In genomic region chr4:89259435-89260028, GRCh38 we compare ENCODE assay signal across 21 cellular contexts. TPM values are rescaled to one million over a fixed set of nuclear protein-coding genes. Genes with fewer than 3 reads are reported as not detected.
A peak's percentile ranks its signal among the peaks of the same experiment; 100 is the strongest.
DNase-seq lines count a peak whose midpoint lies in the region; ATAC-seq and TF ChIP-seq lines count a peak whose summit lies in the region.
"Had no signal": no experiment of that assay in that cellular context is flagged by ENCODE, and none has a peak within 500 bp of the region (broad histone marks: within the 10 kb centered on the region; RNA-seq: fewer than 3 reads in every experiment).

No MANE protein-coding gene starts in this region.

- H3K4me1 ChIP-seq in CD8-positive, alpha-beta T cell (ENCODE audit: insufficient read depth, low read length): peaks cover 16% of the 10 kb centered on the region
- H3K4me1 ChIP-seq: tibial artery had no signal

- H3K4me3 Mint-ChIP-seq in CD4-positive, alpha-beta T cell: no peak overlapping the region
- no peak overlapping the region for H3K4me3 Mint-ChIP-seq in CD8-positive, alpha-beta T cell
- no peak overlapping the region for H3K4me3 Mint-ChIP-seq in activated CD4-positive, alpha-beta memory T cell treated with anti-CD3 and anti-CD28 coated beads for 36 hours
- H3K4me3 Mint-ChIP-seq: stimulated activated naive CD8-positive, alpha-beta T cell treated with anti-CD3 and anti-CD28 coated beads, Interleukin-15, amount 100 ng/mL, for 72 hours had no signal

- no peaks in the 10 kb centered on the region for H3K27me3 Mint-ChIP-seq in CD4-positive, alpha-beta T cell
- H3K27me3 Mint-ChIP-seq in CD8-positive, alpha-beta T cell (ENCODE audit: low read depth): no peaks in the 10 kb centered on the region
- no peaks in the 10 kb centered on the region for H3K27me3 Mint-ChIP-seq in activated CD4-positive, alpha-beta memory T cell treated with anti-CD3 and anti-CD28 coated beads for 36 hours
- H3K27me3 Mint-ChIP-seq: stimulated activated naive CD8-positive, alpha-beta T cell treated with anti-CD3 and anti-CD28 coated beads, Interleukin-15, amount 100 ng/mL, for 72 hours had no signal

- no peaks in the 10 kb centered on the region for H3K36me3 ChIP-seq in CD8-positive, alpha-beta T cell (ENCODE audit: insufficient read depth, low read length)
- H3K36me3 ChIP-seq: tibial artery had no signal

- CTCF ChIA-PET in CD4-positive, alpha-beta T cell (lab: Charles Lee): interaction anchor here (1.6 to 2.5 kb wide), 3 partner anchors 11 to 100 kb away, joined by 4 to 6 read pairs (median 6); no protein-coding TSS in a partner anchor
- CTCF ChIA-PET in CD8-positive, alpha-beta T cell (lab: Charles Lee): interaction anchor here (1.0 to 1.6 kb wide), 6 partner anchors 12 to 41 kb away, joined by 3 to 4 read pairs (median 3); no protein-coding TSS in a partner anchor
- CTCF ChIA-PET in activated CD4-positive, alpha-beta memory T cell treated with anti-CD3 and anti-CD28 coated beads for 36 hours (lab: Charles Lee): interaction anchor here (0.5 to 2.4 kb wide), 8 partner anchors 13 to 530 kb away, joined by 3 to 15 read pairs (median 4); no protein-coding TSS in a partner anchor

- H3K4me3 ChIP-seq in CD8-positive, alpha-beta T cell (ENCODE audit: low read depth, low read length): no peak overlapping the region
- H3K4me3 ChIP-seq: K562, tibial artery had no signal

- peaks cover 97% of the 10 kb centered on the region for H3K4me1 Mint-ChIP-seq in CD4-positive, alpha-beta T cell (ENCODE audit: low read depth)
- peaks cover 88% of the 10 kb centered on the region for H3K4me1 Mint-ChIP-seq in CD8-positive, alpha-beta T cell (ENCODE audit: low read depth)
- H3K4me1 Mint-ChIP-seq in activated CD4-positive, alpha-beta memory T cell treated with anti-CD3 and anti-CD28 coated beads for 36 hours (ENCODE audit: low read depth): peaks cover 89% of the 10 kb centered on the region

- H3K9me3 ChIP-seq in CD4-positive, alpha-beta T cell (ENCODE audit: control insufficient read depth, low read length): no peaks in the 10 kb centered on the region
- no peaks in the 10 kb centered on the region for H3K9me3 ChIP-seq in CD8-positive, alpha-beta T cell (ENCODE audit: low read length)
- H3K9me3 ChIP-seq: tibial artery had no signal

- TF ChIP-seq CTCF in CD4-positive, alpha-beta T cell (IDR thresholded peaks at IDR 0.05): no peak
- TF ChIP-seq CTCF in CD8-positive, alpha-beta T cell (IDR thresholded peaks at IDR 0.05): no peak

- H3K27ac ChIP-seq in CD4-positive, alpha-beta T cell (ENCODE audit: low read depth, low read length): no peak overlapping the region
- H3K27ac ChIP-seq in CD8-positive, alpha-beta T cell (ENCODE audit: low read depth, low read length): no peak overlapping the region
- H3K27ac ChIP-seq: tibial artery had no signal

- no peak for ATAC-seq in CD4-positive, alpha-beta T cell (ENCODE audit: poor library complexity)
- ATAC-seq in CD8-positive, alpha-beta T cell: no peak
- ATAC-seq in left ventricle myocardium superior: peak; percentile 71
- ATAC-seq in left colon: no peak
- ATAC-seq: activated CD4-positive, CD25-positive, alpha-beta regulatory T cell treated with anti-CD3 and anti-CD28 coated beads, Interleukin-2, amount 50 U/mL, for 24 hours; K562; stimulated activated naive CD8-positive, alpha-beta T cell treated with anti-CD3 and anti-CD28 coated beads, Interleukin-15, amount 100 ng/mL, for 72 hours had no signal

- no peak for DNase-seq in CD4-positive, alpha-beta T cell
- no peak for DNase-seq in CD8-positive, alpha-beta T cell
- DNase-seq in activated CD4-positive, alpha-beta memory T cell treated with anti-CD3 and anti-CD28 coated beads for 36 hours: no peak
- DNase-seq in left ventricle myocardium superior (no peak), T-helper 9 cell (no peak), left colon (no peak)
- DNase-seq in central memory CD4-positive, alpha-beta T cell: no peak
- DNase-seq: activated effector memory CD4-positive, alpha-beta T cell treated with anti-CD3 and anti-CD28 coated beads, Interleukin-2, amount 50 U/mL, for 16 hours; anterior cingulate cortex; hippocampal formation; islet precursor cell; mammary epithelial cell; NCI-H146; NCI-H748 treated with DMSO at 0.1 percent for 48 hours; occipital lobe; stimulated activated CD4-positive, alpha-beta T cell treated with anti-CD3 and anti-CD28 coated beads, Interleukin-2, amount 100 ng/mL, for 48 hours; stimulated activated naive CD8-positive, alpha-beta T cell treated with anti-CD3 and anti-CD28 coated beads, Interleukin-15, amount 100 ng/mL, for 72 hours; T1000; tibial artery had no signal

- H3K27me3 ChIP-seq in CD4-positive, alpha-beta T cell (ENCODE audit: control insufficient read depth, insufficient read depth, low read length): no peaks in the 10 kb centered on the region
- H3K27me3 ChIP-seq in CD8-positive, alpha-beta T cell (ENCODE audit: insufficient read depth, low read length): no peaks in the 10 kb centered on the region
- H3K27me3 ChIP-seq: tibial artery had no signal

- H3K27ac Mint-ChIP-seq in CD4-positive, alpha-beta T cell: peak overlapping the region; percentile 58
- peak overlapping the region; percentile 42 for H3K27ac Mint-ChIP-seq in CD8-positive, alpha-beta T cell
- peak overlapping the region; percentile 28 for H3K27ac Mint-ChIP-seq in activated CD4-positive, alpha-beta memory T cell treated with anti-CD3 and anti-CD28 coated beads for 36 hours
- H3K27ac Mint-ChIP-seq: stimulated activated naive CD8-positive, alpha-beta T cell treated with anti-CD3 and anti-CD28 coated beads, Interleukin-15, amount 100 ng/mL, for 72 hours had no signal

- POLR2A ChIA-PET in CD4-positive, alpha-beta T cell (lab: Charles Lee): interaction anchor here (1.0 to 3.2 kb wide), 7 partner anchors 9 to 44 kb away, joined by 3 to 12 read pairs (median 4); no protein-coding TSS in a partner anchor
- POLR2A ChIA-PET in CD8-positive, alpha-beta T cell (lab: Charles Lee): interaction anchor here (0.6 to 1.0 kb wide), 3 partner anchors 9 to 47 kb away, joined by 3 read pairs; no protein-coding TSS in a partner anchor
- POLR2A ChIA-PET in activated CD4-positive, alpha-beta memory T cell treated with anti-CD3 and anti-CD28 coated beads for 36 hours (lab: Charles Lee): interaction anchor here (1.0 to 1.9 kb wide), 4 partner anchors 9 to 58 kb away, joined by 3 to 4 read pairs (median 3); no protein-coding TSS in a partner anchor

- intact Hi-C loops in CD4-positive, alpha-beta T cell (cut with DNase I, micrococcal nuclease): loop anchor here (5.0 kb wide), 4 partner anchors 33 to 93 kb away; partner anchors contain the start of gene GPRIN3 (in 1 of the 2)
- intact Hi-C loops in CD8-positive, alpha-beta T cell (cut with DNase I, micrococcal nuclease): loop anchor here in 1 of 2 experiments (2.0 kb wide), 1 partner anchor 19 kb away; no protein-coding TSS in a partner anchor
- intact Hi-C loops in activated CD4-positive, alpha-beta memory T cell treated with anti-CD3 and anti-CD28 coated beads for 36 hours (cut with micrococcal nuclease): no loop called here
- intact Hi-C loops in left ventricle myocardium superior (cut with micrococcal nuclease): loop anchor here (10.0 kb wide), 1 partner anchor 45 kb away; the partner anchor contains the start of gene GPRIN3
- intact Hi-C loops in left colon (cut with DNase I, micrococcal nuclease): no loop called here

- peaks cover 4% of the 10 kb centered on the region for H3K36me3 Mint-ChIP-seq in CD4-positive, alpha-beta T cell (ENCODE audit: low read depth)
- peaks cover 5% of the 10 kb centered on the region for H3K36me3 Mint-ChIP-seq in CD8-positive, alpha-beta T cell
- H3K36me3 Mint-ChIP-seq in activated CD4-positive, alpha-beta memory T cell treated with anti-CD3 and anti-CD28 coated beads for 36 hours: peaks cover 10% of the 10 kb centered on the region

- H3K9me3 Mint-ChIP-seq in CD4-positive, alpha-beta T cell: peaks cover 2% of the 10 kb centered on the region
- peaks cover 2% of the 10 kb centered on the region for H3K9me3 Mint-ChIP-seq in CD8-positive, alpha-beta T cell
- peaks cover 9% of the 10 kb centered on the region for H3K9me3 Mint-ChIP-seq in activated CD4-positive, alpha-beta memory T cell treated with anti-CD3 and anti-CD28 coated beads for 36 hours

RNA-seq across cellular contexts. Expression of gene GPRIN3, which starts 48.1 kb away (rescaled TPM):
- total RNA-seq in CD4-positive, alpha-beta T cell: 10 to 100 TPM; 46.4 TPM
- 10 to 100 TPM; 32.1 to 34.4 TPM for total RNA-seq in CD8-positive, alpha-beta T cell
- 10 to 100 TPM; 20.0 to 22.7 TPM for total RNA-seq in activated CD4-positive, alpha-beta memory T cell treated with anti-CD3 and anti-CD28 coated beads for 36 hours
- 7.4 TPM for total RNA-seq in left ventricle myocardium superior
- 10 to 100 TPM; 16.6 to 21.1 TPM for total RNA-seq in left colon

Comparison
In these comparisons a context has a peak if more than half of its experiments do, and no peak if none do; other contexts are left out.
1. intact Hi-C loops: an anchor here in CD4-positive, alpha-beta T cell (5.0 kb wide) and left ventricle myocardium superior (10.0 kb wide); none called in activated CD4-positive, alpha-beta memory T cell treated with anti-CD3 and anti-CD28 coated beads for 36 hours and left colon.